In genomic region chr18:32470713-32471633, GRCh38 we compare ENCODE assay signal across 8 cellular contexts. TPM values are rescaled to one million over a fixed set of nuclear protein-coding genes. Genes with fewer than 3 reads are reported as not detected.
A peak's percentile ranks its signal among the peaks of the same experiment; 100 is the strongest.
DNase-seq lines count a peak whose midpoint lies in the region; ATAC-seq and TF ChIP-seq lines count a peak whose summit lies in the region.

TSS of gene GAREM1 (minus strand) at chr18:32470882. CDS start at chr18:32470428, 454 bp downstream.

- H3K4me3 Mint-ChIP-seq in activated B cell treated with CpG ODN at 0.5 μM for 24 hours: peak within 1 kb of the TSS; percentile 83

- no peaks in the 10 kb centered on the region for H3K9me3 ChIP-seq in AG04450 (ENCODE audit: control insufficient read depth, insufficient read depth, low read length)

- CTCF ChIA-PET in AG04450 (lab: Charles Lee) (interaction anchor here (0.5 to 8.5 kb wide), 75 partner anchors 10 to 1021 kb away, joined by 3 to 608 read pairs (median 5); partner anchors contain the start of gene RNF138), activated B cell treated with CpG ODN at 0.5 μM for 24 hours (lab: Charles Lee) (interaction anchor here (0.7 to 1.2 kb wide), 2 partner anchors 182 to 313 kb away, joined by 3 to 4 read pairs; no protein-coding TSS in a partner anchor)

- peaks cover 53% of the 10 kb centered on the region for H3K27me3 Mint-ChIP-seq in activated B cell treated with CpG ODN at 0.5 μM for 24 hours

- H3K27me3 ChIP-seq in AG04450 (ENCODE audit: control insufficient read depth, insufficient read depth, low read length): peaks cover 4% of the 10 kb centered on the region

- peak; percentile 99 for ATAC-seq in GM18907 (IDR thresholded peaks at IDR 0.05; ENCODE audit: unreplicated experiment)
- peak; percentile 95 for ATAC-seq in HG03139 (IDR thresholded peaks at IDR 0.05; ENCODE audit: unreplicated experiment)
- ATAC-seq in activated B cell treated with CpG ODN at 0.5 μM for 24 hours (ENCODE audit: low read depth): peak; percentile 95

- no peak within 1 kb of the TSS for H3K27ac Mint-ChIP-seq in activated B cell treated with CpG ODN at 0.5 μM for 24 hours

- H3K4me1 Mint-ChIP-seq in activated B cell treated with CpG ODN at 0.5 μM for 24 hours: peaks cover 27% of the 10 kb centered on the region

- H3K9me3 Mint-ChIP-seq in activated B cell treated with CpG ODN at 0.5 μM for 24 hours: no peaks in the 10 kb centered on the region

- POLR2A ChIA-PET in AG04450 (lab: Yijun Ruan, JAX) (interaction anchor here (0.6 to 1.6 kb wide), 8 partner anchors 81 to 528 kb away, joined by 3 to 7 read pairs (median 4); partner anchors contain the start of genes RNF125 and TRAPPC8), activated B cell treated with CpG ODN at 0.5 μM for 24 hours (lab: Charles Lee) (no interaction called here)

- DNase-seq in AG04450 (ENCODE audit: low read depth, low spot score): peak; percentile 96
- DNase-seq in NCI-H2196 treated with DMSO at 0.1 percent for 48 hours (lab: John Stamatoyannopoulos, UW; ENCODE audit: unreplicated experiment): peak; percentile 90
- DNase-seq in activated B cell treated with CpG ODN at 0.5 μM for 24 hours: peak; percentile 67
- peak; percentile 59 to 99 (median 92) for DNase-seq in caudate nucleus (lab: John Stamatoyannopoulos, UW)
- DNase-seq in inferior parietal cortex (ENCODE audit: extremely low spot score): peak; percentile 93
- peak; percentile 49 to 69 for DNase-seq in stimulated activated CD4-positive, alpha-beta T cell treated with anti-CD3 and anti-CD28 coated beads, Interleukin-12 subunit alpha, Interleukin-12 subunit beta, amount 100 ng/mL, for 24 hours (ENCODE audit: low read depth in 2 of 2)

- H3K27ac ChIP-seq in AG04450 (ENCODE audit: low read depth, low read length): no peak within 1 kb of the TSS
- peak within 1 kb of the TSS; percentile 81 for H3K27ac ChIP-seq in caudate nucleus (ENCODE audit: low read depth, low read length)

- TF ChIP-seq CTCF in AG04450 (IDR thresholded peaks at IDR 0.05; ENCODE audit: low read depth, low read length) (peak; percentile 66), activated B cell treated with CpG ODN at 0.5 μM for 24 hours (IDR thresholded peaks at IDR 0.05) (no peak)

- no peaks in the 10 kb centered on the region for H3K36me3 Mint-ChIP-seq in activated B cell treated with CpG ODN at 0.5 μM for 24 hours (ENCODE audit: low read depth)

- intact Hi-C loops in activated B cell treated with CpG ODN at 0.5 μM for 24 hours (cut with micrococcal nuclease): loop anchor here (2.0 to 10.0 kb wide), 6 partner anchors 82 to 528 kb away; partner anchors contain the start of genes RNF125 and TRAPPC8

- H3K4me3 ChIP-seq in AG04450 (ENCODE audit: low read depth, low read length): peak within 1 kb of the TSS; percentile 68

RNA-seq across cellular contexts. Expression of gene GAREM1, which starts in this region (rescaled TPM):
- 2.8 and 3.4 TPM in 2 replicates for polyA plus RNA-seq in AG04450 (2011; rRNA removed)
- 7.0 and 8.3 TPM in 2 replicates for polyA minus RNA-seq in AG04450 (2011; rRNA and poly(A)+ RNA removed)
- not detected in 2 replicates for total RNA-seq in activated B cell treated with CpG ODN at 0.5 μM for 24 hours

Comparison
In these comparisons a context has a peak if more than half of its experiments do, and no peak if none do; other contexts are left out.
1. Peak in DNase-seq and ATAC-seq in activated B cell treated with CpG ODN at 0.5 μM for 24 hours; RNA of the gene not detected or under 1 TPM.